Comparison of ENCODE assay signal across 15 cellular contexts in genomic region chr13:53143757-53144320, GRCh38.
A peak's percentile ranks its signal among the peaks of the same experiment; 100 is the strongest.
DNase-seq lines count a peak whose midpoint lies in the region; ATAC-seq, FAIRE-seq and TF ChIP-seq lines count a peak whose summit lies in the region.
"Had no signal": no experiment of that assay in that cellular context is flagged by ENCODE, and none has a peak within 500 bp of the region (broad histone marks: within the 10 kb centered on the region; RNA-seq: fewer than 3 reads in every experiment).

No MANE protein-coding gene starts in this region.

- H2AK5ac ChIP-seq in H1 (ENCODE audit: low read depth, low read length): no peak overlapping the region

- CTCF ChIA-PET in HepG2 (lab: Yijun Ruan, JAX; ENCODE audit: low intra/inter-chr PET ratio, low total read pairs) (no interaction called here), H1 (lab: Charles Lee; ENCODE audit: partially characterized antibody) (interaction anchor here (0.7 to 2.4 kb wide), 5 partner anchors 8 to 300 kb away, joined by 3 to 10 read pairs (median 4); no protein-coding TSS in a partner anchor)

- H2BK20ac ChIP-seq in H1 (ENCODE audit: low read length): no peak overlapping the region

- H3K79me2 ChIP-seq in HepG2 (ENCODE audit: insufficient read depth, low read length): no peaks in the 10 kb centered on the region
- no peaks in the 10 kb centered on the region for H3K79me2 ChIP-seq in H1 (ENCODE audit: control insufficient read depth in 1 of 2, insufficient read depth in 2 of 2, low read length in 2 of 2)

- WGBS in HepG2 (ENCODE audit: low lambda C conversion rate): 12% methylated on average over 6 of the region's 6 CpGs
- 54% methylated on average over 6 of the region's 6 CpGs for WGBS in right lobe of liver (ENCODE audit: insufficient coverage, low coverage, low lambda C conversion rate, missing lambda C conversion rate)
- WGBS in H1 (ENCODE audit: extremely low coverage in 1 of 2, insufficient coverage in 1 of 2, insufficient read length in 1 of 2, insufficient replicate concordance in 2 of 2, low coverage in 1 of 2, low lambda C conversion rate in 2 of 2, missing lambda C conversion rate in 1 of 2), 2 experiments: 91 to 100% methylated on average over 1 to 6 of the region's 6 CpGs
- WGBS in thyroid gland, 2 donors: 59 to 63% methylated on average over 6 of the region's 6 CpGs

- no peak overlapping the region for H4K5ac ChIP-seq in H1 (ENCODE audit: insufficient read length, low read depth, low read length)

- in situ Hi-C loops in HepG2 (cut with HindIII; ENCODE audit: extremely low pct_ligation_motif_present, low pct_unique_long_range_greater_than_20kb): loop anchor here (25.0 kb wide), 1 partner anchor 532 kb away; no protein-coding TSS in a partner anchor

- H3K27me3 ChIP-seq in HepG2 (ENCODE audit: control insufficient read depth in 1 of 2, insufficient read depth in 2 of 2, low read length in 2 of 2): no peaks in the 10 kb centered on the region
- H3K27me3 ChIP-seq in right lobe of liver: no peaks in the 10 kb centered on the region
- H3K27me3 ChIP-seq in H1 (replicated peaks in 1 of 4; ENCODE audit: control insufficient read depth in 3 of 4, extremely low read depth in 1 of 4, insufficient read depth in 3 of 4, low read length in 3 of 4): no peaks in the 10 kb centered on the region
- no peaks in the 10 kb centered on the region for H3K27me3 ChIP-seq in thyroid gland

- no peaks in the 10 kb centered on the region for H3K36me3 ChIP-seq in HepG2 (replicated peaks in 1 of 2; ENCODE audit: control insufficient read depth in 1 of 2, insufficient read depth in 2 of 2, low read length in 2 of 2)
- no peaks in the 10 kb centered on the region for H3K36me3 ChIP-seq in right lobe of liver
- no peaks in the 10 kb centered on the region for H3K36me3 ChIP-seq in H1 (ENCODE audit: control insufficient read depth in 2 of 4, insufficient read depth in 4 of 4, low read length in 3 of 4)
- no peaks in the 10 kb centered on the region for H3K36me3 ChIP-seq in thyroid gland

- no peak for ATAC-seq in HepG2
- no peak for ATAC-seq in right lobe of liver
- no peak for ATAC-seq in HG02870 (IDR thresholded peaks at IDR 0.05; ENCODE audit: unreplicated experiment)
- no peak for ATAC-seq in HG03025 (IDR thresholded peaks at IDR 0.05; ENCODE audit: low FRiP score, unreplicated experiment)
- ATAC-seq: GM12878 had no signal

- H4K91ac ChIP-seq in H1 (replicated peaks; ENCODE audit: insufficient read length, low read length): no peak overlapping the region

- H3K9ac ChIP-seq in HepG2 (ENCODE audit: insufficient read depth, low read depth, low read length) (no peak overlapping the region), H1 (replicated peaks in 1 of 4; ENCODE audit: extremely low read depth in 1 of 4, low read depth in 3 of 4, low read length in 3 of 4) (no peak overlapping the region)

- H2BK5ac ChIP-seq in H1 (ENCODE audit: low read depth, low read length): no peak overlapping the region

- no peak for DNase-seq in HepG2 (ENCODE audit: low spot score)
- no peak for DNase-seq in right lobe of liver
- DNase-seq in NCI-H748 treated with DMSO at 0.1 percent for 48 hours (lab: John Stamatoyannopoulos, UW): peak; percentile 12
- no peak for DNase-seq in H1 (ENCODE audit: low read depth in 1 of 2, low spot score in 2 of 2)
- DNase-seq in thyroid gland: no peak
- DNase-seq in dermis blood vessel endothelial cell: no peak
- DNase-seq: C1 segment of cervical spinal cord; CD4-positive, alpha-beta T cell; DMS79; HCEC 1CT; KBM-7 had no signal

- no peak overlapping the region for H3K4ac ChIP-seq in H1 (replicated peaks; ENCODE audit: insufficient read length, low read depth, low read length)

- no peak overlapping the region for H2BK15ac ChIP-seq in H1 (ENCODE audit: low read length)

- TF ChIP-seq CTCF in HepG2 (CRISPR knock-in tag; IDR thresholded peaks at IDR 0.05): no peak
- no peak for TF ChIP-seq CTCF in right lobe of liver (IDR thresholded peaks at IDR 0.05)
- no peak for TF ChIP-seq CTCF in H1 (IDR thresholded peaks at IDR 0.05; ENCODE audit: control extremely low read depth in 1 of 3, insufficient read depth in 1 of 3, low read depth in 1 of 3, low read length in 3 of 3)
- TF ChIP-seq CTCF in thyroid gland (IDR thresholded peaks at IDR 0.05): no peak

- TF ChIP-seq EP300 in HepG2 (IDR thresholded peaks at IDR 0.05; ENCODE audit: low read depth in 2 of 2, low read length in 2 of 2) (no peak), HepG2 (CRISPR knock-in tag; IDR thresholded peaks at IDR 0.05; ENCODE audit: borderline replicate concordance) (no peak), H1 (IDR thresholded peaks at IDR 0.05; ENCODE audit: borderline replicate concordance in 1 of 2, low read depth in 2 of 2, low read length in 2 of 2) (no peak)

- H3K27ac ChIP-seq in HepG2 (ENCODE audit: extremely low read length, insufficient read depth, low read length) (no peak overlapping the region), right lobe of liver (no peak overlapping the region), H1 (ENCODE audit: low read depth, low read length) (no peak overlapping the region), thyroid gland (peak overlapping the region; percentile 83 to 87 (median 86))

- H3K23me2 ChIP-seq in H1 (ENCODE audit: low read depth, low read length): no peaks in the 10 kb centered on the region; the same call in 1 of the 2 replicates

- no peak for FAIRE-seq in HepG2 (lab: Jason Lieb, UNC)
- FAIRE-seq in H1 (lab: Jason Lieb, UNC): no peak
- FAIRE-seq: GM12878, GM18507 had no signal

- H3K79me1 ChIP-seq in H1 (ENCODE audit: low read depth, low read length): no peaks in the 10 kb centered on the region

- intact Hi-C loops in HepG2 (cut with micrococcal nuclease; ENCODE audit: unreplicated experiment) (no loop called here), right lobe of liver (cut with DNase I) (no loop called here), thyroid gland (cut with DNase I) (loop anchor here (10.0 kb wide), 1 partner anchor 119 kb away; the partner anchor contains the start of gene OLFM4)

- no peak overlapping the region for H3K56ac ChIP-seq in H1 (replicated peaks; ENCODE audit: insufficient read length, low read depth, low read length)

- H3K23ac ChIP-seq in H1 (ENCODE audit: insufficient read length): no peak overlapping the region

- POLR2A ChIA-PET in HepG2 (lab: Yijun Ruan, JAX) (no interaction called here), H1 (lab: Charles Lee; ENCODE audit: partially characterized antibody) (no interaction called here)

- no peak overlapping the region for H3K18ac ChIP-seq in H1 (ENCODE audit: extremely low read depth, low read length)

- no peak overlapping the region for H3K14ac ChIP-seq in H1 (ENCODE audit: insufficient read length)

- no peak overlapping the region for H2AFZ ChIP-seq in HepG2 (ENCODE audit: low read length)
- H2AFZ ChIP-seq in H1 (ENCODE audit: low read length): no peak overlapping the region

- no peak overlapping the region for H4K8ac ChIP-seq in H1 (ENCODE audit: extremely low read depth, insufficient read depth, low read length)

- H3K4me3 ChIP-seq in HepG2 (replicated peaks in 1 of 3; ENCODE audit: insufficient read depth in 1 of 3, low read depth in 2 of 3, low read length in 3 of 3): no peak overlapping the region
- no peak overlapping the region for H3K4me3 ChIP-seq in right lobe of liver
- H3K4me3 ChIP-seq in H1 (ENCODE audit: extremely low read depth in 1 of 4, insufficient read depth in 2 of 4, low read depth in 3 of 4, low read length in 4 of 4): no peak overlapping the region
- H3K4me3 ChIP-seq in thyroid gland (replicated peaks in 1 of 3): no peak overlapping the region
- H3K4me3 ChIP-seq: GM12878 had no signal

- H3K4me2 ChIP-seq in HepG2 (ENCODE audit: low read depth, low read length): no peak overlapping the region
- no peak overlapping the region for H3K4me2 ChIP-seq in H1 (ENCODE audit: insufficient read depth in 1 of 2, low read depth in 2 of 2, low read length in 2 of 2)

- no TSS peak for BruUV-seq in HepG2 (replicated peaks; lab: Mats Ljungman, UMichigan)

- no peak for TF ChIP-seq RAD21 in HepG2 (CRISPR knock-in tag; IDR thresholded peaks at IDR 0.05)
- no peak for TF ChIP-seq RAD21 in H1 (IDR thresholded peaks at IDR 0.05 in 1 of 2, conservative IDR thresholded peaks at IDR 0.05 in 1 of 2; ENCODE audit: low read depth in 2 of 2, low read length in 2 of 2)

- TF ChIP-seq POLR2A in HepG2 (IDR thresholded peaks at IDR 0.05; ENCODE audit: insufficient read depth in 1 of 2, low read depth in 2 of 2, low read length in 2 of 2): no peak
- no peak for TF ChIP-seq POLR2A in right lobe of liver (IDR thresholded peaks at IDR 0.05)
- TF ChIP-seq POLR2A in H1 (IDR thresholded peaks at IDR 0.05; ENCODE audit: control extremely low read depth in 1 of 2, low read depth in 2 of 2, low read length in 2 of 2): no peak
- no peak for TF ChIP-seq POLR2A in thyroid gland (IDR thresholded peaks at IDR 0.05)

- H3K4me1 ChIP-seq in HepG2 (ENCODE audit: insufficient read depth, low read length) (peaks cover 13% of the 10 kb centered on the region; the same call in 1 of the 2 replicates), right lobe of liver (no peaks in the 10 kb centered on the region), H1 (replicated peaks in 1 of 4; ENCODE audit: control insufficient read depth in 3 of 4, insufficient read depth in 4 of 4, low read length in 3 of 4) (peaks cover 0 to 2% (median 0%) of the 10 kb centered on the region in 4 experiments; a peak in 2 of 7 replicates), thyroid gland (peaks cover 51% of the 10 kb centered on the region in 2 donors)

- no peak overlapping the region for H2BK120ac ChIP-seq in H1 (replicated peaks; ENCODE audit: low read depth, low read length)

- H4K20me1 ChIP-seq in HepG2 (ENCODE audit: insufficient read depth, low read length): no peaks in the 10 kb centered on the region
- no peaks in the 10 kb centered on the region for H4K20me1 ChIP-seq in H1 (replicated peaks in 1 of 2; ENCODE audit: control insufficient read depth in 1 of 2, insufficient read depth in 2 of 2, low read length in 2 of 2)

- H2BK12ac ChIP-seq in H1 (ENCODE audit: low read depth, low read length): no peak overlapping the region

- no peaks in the 10 kb centered on the region for H3K9me3 ChIP-seq in HepG2 (ENCODE audit: low read length)
- no peaks in the 10 kb centered on the region for H3K9me3 ChIP-seq in right lobe of liver
- no peaks in the 10 kb centered on the region for H3K9me3 ChIP-seq in H1 (ENCODE audit: insufficient read depth in 2 of 2, low read depth in 1 of 2, low read length in 1 of 2)
- H3K9me3 ChIP-seq in thyroid gland: no peaks in the 10 kb centered on the region

TF ChIP-seq in HepG2, 621 proteins besides CTCF, POLR2A, EP300 and RAD21 (continues in another document):
- 0 out of 2 replicates have a peak, but pooled peaks have one; percentile 10 for TF ChIP-seq CEBPG (CRISPR knock-in tag; IDR thresholded peaks at IDR 0.05)
- no peak for TF ChIP-seq SALL1 (CRISPR knock-in tag; IDR thresholded peaks at IDR 0.05)
- TF ChIP-seq ZNF703 (CRISPR knock-in tag; IDR thresholded peaks at IDR 0.05; ENCODE audit: borderline replicate concordance): no peak

TF ChIP-seq in H1, 55 proteins besides CTCF, POLR2A, EP300 and RAD21 (continues in another document):
- TF ChIP-seq SIX5 (IDR thresholded peaks at IDR 0.05; ENCODE audit: low read depth, low read length) (no peak), SP1 (IDR thresholded peaks at IDR 0.05; ENCODE audit: low read depth, low read length) (no peak)

Comparison
In these comparisons a context has a peak if more than half of its experiments do, and no peak if none do; other contexts are left out.
1. H3K27ac ChIP-seq: peak in thyroid gland (3 of 3); none in HepG2 (single experiment), right lobe of liver (0 of 3) and H1 (single experiment).
2. Of the 41 proteins assayed by ChIP-seq in both HepG2 and H1: peak only in HepG2: none; only in H1: none; in both: CEBPB; in neither: 40.